In the genomic region with DNA sequence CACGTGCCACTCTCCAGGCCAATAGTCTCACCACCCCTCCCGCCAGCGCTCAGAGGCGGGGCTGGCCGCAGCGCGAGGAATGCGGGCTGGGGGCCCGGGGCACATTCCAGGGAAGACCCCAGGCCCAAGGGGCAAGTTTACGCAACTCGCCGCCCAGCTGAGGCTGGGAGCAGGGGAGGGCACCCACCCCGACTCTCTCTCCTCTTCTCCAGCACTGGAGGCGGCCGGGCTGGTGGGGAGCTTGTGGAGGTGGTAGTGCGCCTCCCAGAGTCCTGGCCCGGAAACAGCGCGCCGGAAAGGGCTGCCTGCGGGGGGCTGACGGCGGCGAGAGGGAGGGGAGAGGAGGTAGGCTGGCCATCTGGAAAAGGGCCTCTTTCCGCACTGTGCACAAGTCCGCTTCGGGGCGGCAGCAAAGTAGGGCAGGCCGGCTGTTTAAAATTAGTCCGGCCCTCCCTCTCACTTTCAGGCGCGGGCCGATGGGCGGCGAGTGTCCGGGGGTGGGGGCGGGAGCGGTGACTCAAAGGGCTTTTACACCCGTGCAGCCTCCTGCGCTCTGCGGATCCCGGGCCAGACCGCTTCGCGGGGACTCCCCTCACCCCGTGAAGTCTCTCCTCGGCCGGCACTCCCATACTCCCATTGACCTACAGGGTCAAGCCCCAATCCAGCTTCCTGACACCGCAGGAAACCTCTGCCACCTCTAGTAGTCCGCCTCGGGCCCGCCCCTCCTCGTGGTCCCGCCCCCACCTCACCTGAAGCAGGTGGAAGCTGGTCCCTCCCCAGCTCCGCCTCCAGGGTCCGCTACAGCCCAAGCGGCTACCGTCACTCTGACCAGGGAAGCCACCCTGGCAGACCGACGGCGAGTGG, we compare ENCODE assay signal across 1 cellular context.
TF ChIP-seq lines count a peak whose summit lies in the region.

No MANE protein-coding gene starts in this region.

TF ChIP-seq in A549, 52 proteins besides CTCF, POLR2A, EP300 and RAD21:
- peak in 1 of 2 experiments; percentile 50; a peak in 1 of 4 replicates for TF ChIP-seq CEBPB (IDR thresholded peaks at IDR 0.05)
- TF ChIP-seq, protein P1, sequence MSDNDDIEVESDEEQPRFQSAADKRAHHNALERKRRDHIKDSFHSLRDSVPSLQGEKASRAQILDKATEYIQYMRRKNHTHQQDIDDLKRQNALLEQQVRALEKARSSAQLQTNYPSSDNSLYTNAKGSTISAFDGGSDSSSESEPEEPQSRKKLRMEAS (IDR thresholded peaks at IDR 0.05): peak; percentile 94; the same call in 1 of the 2 replicates
- TF ChIP-seq JUNB (IDR thresholded peaks at IDR 0.05): no peak
- TF ChIP-seq, protein P2, sequence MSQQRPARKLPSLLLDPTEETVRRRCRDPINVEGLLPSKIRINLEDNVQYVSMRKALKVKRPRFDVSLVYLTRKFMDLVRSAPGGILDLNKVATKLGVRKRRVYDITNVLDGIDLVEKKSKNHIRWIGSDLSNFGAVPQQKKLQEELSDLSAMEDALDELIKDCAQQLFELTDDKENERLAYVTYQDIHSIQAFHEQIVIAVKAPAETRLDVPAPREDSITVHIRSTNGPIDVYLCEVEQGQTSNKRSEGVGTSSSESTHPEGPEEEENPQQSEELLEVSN (IDR thresholded peaks at IDR 0.05; ENCODE audit: borderline replicate concordance, low read depth): peak; percentile 90; the same call in 1 of the 2 replicates
- peak; percentile 30; the same call in 1 of the 3 replicates for TF ChIP-seq SMC3 (IDR thresholded peaks at IDR 0.05)
- no peak for TF ChIP-seq ZFP36 (IDR thresholded peaks at IDR 0.05; ENCODE audit: borderline replicate concordance, partially characterized antibody)
- peak in 1 of 2 experiments; percentile 57; a peak in 2 of 5 replicates for TF ChIP-seq JUN (IDR thresholded peaks at IDR 0.05)
- TF ChIP-seq ZC3H11A (IDR thresholded peaks at IDR 0.05): 0 out of 2 replicates have a peak, but pooled peaks have one; percentile 0
- TF ChIP-seq RNF2 (IDR thresholded peaks at IDR 0.05; ENCODE audit: borderline replicate concordance, low read depth): no peak
- TF ChIP-seq ZNF302 (CRISPR knock-in tag; IDR thresholded peaks at IDR 0.05): no peak
- TF ChIP-seq, protein P3, sequence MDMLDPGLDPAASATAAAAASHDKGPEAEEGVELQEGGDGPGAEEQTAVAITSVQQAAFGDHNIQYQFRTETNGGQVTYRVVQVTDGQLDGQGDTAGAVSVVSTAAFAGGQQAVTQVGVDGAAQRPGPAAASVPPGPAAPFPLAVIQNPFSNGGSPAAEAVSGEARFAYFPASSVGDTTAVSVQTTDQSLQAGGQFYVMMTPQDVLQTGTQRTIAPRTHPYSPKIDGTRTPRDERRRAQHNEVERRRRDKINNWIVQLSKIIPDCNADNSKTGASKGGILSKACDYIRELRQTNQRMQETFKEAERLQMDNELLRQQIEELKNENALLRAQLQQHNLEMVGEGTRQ (IDR thresholded peaks at IDR 0.05): peak; percentile 82
- 0 out of 2 replicates have a peak, but pooled peaks have one; percentile 46 for TF ChIP-seq HOXB13 (CRISPR knock-in tag; IDR thresholded peaks at IDR 0.05; ENCODE audit: low read depth)
